1 cellular context compared by ENCODE assay signal in genomic region chr4:75514131-75514948, GRCh38.
TF ChIP-seq lines count a peak whose summit lies in the region.

TSS of gene RCHY1 (minus strand) at chr4:75514403. CDS start at chr4:75514286, 117 bp downstream.
TSS of gene THAP6 (plus strand) at chr4:75514473. CDS start at chr4:75515453, 980 bp downstream.

TF ChIP-seq in HEK293, 187 proteins besides CTCF, POLR2A, EP300 and RAD21 (continued from another document and continues in another):
- TF ChIP-seq ZNF18 (tag by site-specific recombination; IDR thresholded peaks at IDR 0.05) (no peak), AEBP2 (tag by site-specific recombination; IDR thresholded peaks at IDR 0.05; ENCODE audit: borderline replicate concordance) (no peak), REST (tag by site-specific recombination; IDR thresholded peaks at IDR 0.05) (no peak), ZNF335 (tag by site-specific recombination; conservative IDR thresholded peaks at IDR 0.05) (peak; percentile 98), ZFP3 (tag by site-specific recombination; IDR thresholded peaks at IDR 0.05; ENCODE audit: low read depth) (no peak), ZNF449 (tag by site-specific recombination; IDR thresholded peaks at IDR 0.05) (0 out of 2 replicates have a peak, but pooled peaks have one; percentile 15), ZFP69B (tag by site-specific recombination; IDR thresholded peaks at IDR 0.05) (peak; percentile 26; the same call in 1 of the 2 replicates), ZNF521 (tag by site-specific recombination; IDR thresholded peaks at IDR 0.05) (no peak), ZNF701 (tag by site-specific recombination; IDR thresholded peaks at IDR 0.05) (no peak), GLI4 (tag by site-specific recombination; IDR thresholded peaks at IDR 0.05) (no peak), ZNF155 (tag by site-specific recombination; IDR thresholded peaks at IDR 0.05) (no peak), ZFHX2 (tag by site-specific recombination; conservative IDR thresholded peaks at IDR 0.05) (no peak; the same call in 1 of the 2 replicates), ZNF747 (tag by site-specific recombination; IDR thresholded peaks at IDR 0.05) (no peak), ZNF433 (tag by site-specific recombination; IDR thresholded peaks at IDR 0.05; ENCODE audit: low read depth) (no peak), ZSCAN16 (tag by site-specific recombination; IDR thresholded peaks at IDR 0.05) (no peak), ZNF549 (tag by site-specific recombination; IDR thresholded peaks at IDR 0.05) (no peak), ZNF596 (tag by site-specific recombination; IDR thresholded peaks at IDR 0.05) (no peak), ZSCAN4 (tag by site-specific recombination; IDR thresholded peaks at IDR 0.05) (no peak), INSM2 (tag by site-specific recombination; IDR thresholded peaks at IDR 0.05) (peak; percentile 64; the same call in 1 of the 2 replicates), ZNF19 (tag by site-specific recombination; IDR thresholded peaks at IDR 0.05; ENCODE audit: low read depth) (no peak), OVOL3 (tag by site-specific recombination; IDR thresholded peaks at IDR 0.05) (peak; percentile 13; the same call in 1 of the 2 replicates), BCL11A (tag by site-specific recombination; IDR thresholded peaks at IDR 0.05; ENCODE audit: low read depth) (no peak), ZNF202 (tag by site-specific recombination; IDR thresholded peaks at IDR 0.05; ENCODE audit: borderline replicate concordance) (no peak), SP7 (tag by site-specific recombination; IDR thresholded peaks at IDR 0.05) (peak; percentile 57), ZBTB6 (tag by site-specific recombination; IDR thresholded peaks at IDR 0.05) (no peak), KLF10 (tag by site-specific recombination; IDR thresholded peaks at IDR 0.05) (no peak), ZNF394 (tag by site-specific recombination; IDR thresholded peaks at IDR 0.05; ENCODE audit: borderline replicate concordance) (peak; percentile 54), YY2 (tag by site-specific recombination; IDR thresholded peaks at IDR 0.05) (peak; percentile 95), ZBTB8A (tag by site-specific recombination; IDR thresholded peaks at IDR 0.05) (peak; percentile 65), ZNF610 (tag by site-specific recombination; IDR thresholded peaks at IDR 0.05; ENCODE audit: borderline replicate concordance) (0 out of 2 replicates have a peak, but pooled peaks have one; percentile 52), SCRT1 (tag by site-specific recombination; IDR thresholded peaks at IDR 0.05; ENCODE audit: borderline replicate concordance) (no peak), ZNF529 (tag by site-specific recombination; IDR thresholded peaks at IDR 0.05; ENCODE audit: insufficient replicate concordance) (no peak), SP3 (tag by site-specific recombination; IDR thresholded peaks at IDR 0.05) (peak; percentile 85), ZNF341 (tag by site-specific recombination; IDR thresholded peaks at IDR 0.05; ENCODE audit: low read depth) (peak; percentile 89), ZBTB26 (tag by site-specific recombination; optimal IDR thresholded peaks at IDR 0.05) (peak; percentile 51), ATF2 (tag by site-specific recombination; IDR thresholded peaks at IDR 0.05; ENCODE audit: low read depth) (no peak), ZNF280D (tag by site-specific recombination; IDR thresholded peaks at IDR 0.05) (no peak), SCRT2 (tag by site-specific recombination; IDR thresholded peaks at IDR 0.05) (peak; percentile 20; the same call in 1 of the 2 replicates), ZXDB (tag by site-specific recombination; IDR thresholded peaks at IDR 0.05) (peak; percentile 79), ZNF221 (tag by site-specific recombination; IDR thresholded peaks at IDR 0.05; ENCODE audit: borderline replicate concordance) (no peak), ZNF354C (tag by site-specific recombination; IDR thresholded peaks at IDR 0.05; ENCODE audit: borderline replicate concordance, low read depth) (no peak), ZNF362 (tag by site-specific recombination; IDR thresholded peaks at IDR 0.05) (no peak)
